ENCODE assay signal across 22 cellular contexts in the genomic region with DNA sequence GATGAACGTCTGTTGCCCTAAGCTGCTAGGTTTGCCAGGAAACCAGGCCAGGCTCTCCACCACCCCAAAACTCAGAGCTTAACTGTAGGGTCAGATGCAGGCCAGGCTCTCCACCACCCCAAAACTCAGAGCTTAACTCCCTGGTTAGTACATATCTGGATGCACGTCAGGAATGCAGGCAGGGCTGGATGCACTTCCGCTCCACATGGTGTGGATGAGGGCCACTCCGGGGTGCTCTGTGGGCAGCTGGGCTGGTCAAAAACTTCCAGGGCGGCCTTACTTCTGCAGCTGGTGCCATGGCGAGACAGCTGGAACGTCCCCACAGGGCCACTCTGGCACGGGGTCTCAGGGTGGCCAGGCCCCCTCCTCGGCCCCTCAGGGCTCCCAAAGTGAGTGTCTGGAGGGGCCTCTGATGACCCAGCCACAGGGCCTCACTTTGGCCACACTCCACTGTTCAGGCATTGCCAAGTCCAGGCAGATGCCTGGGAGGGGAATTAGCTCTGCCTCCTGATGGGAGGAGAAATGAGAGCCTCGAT. TPM values are rescaled to one million over a fixed set of nuclear protein-coding genes. Genes with fewer than 3 reads are reported as not detected.
A peak's percentile ranks its signal among the peaks of the same experiment; 100 is the strongest.
DNase-seq lines count a peak whose midpoint lies in the region; FAIRE-seq and TF ChIP-seq lines count a peak whose summit lies in the region.
"Had no signal": no experiment of that assay in that cellular context is flagged by ENCODE, and none has a peak within 500 bp of the region (broad histone marks: within the 10 kb centered on the region; RNA-seq: fewer than 3 reads in every experiment).

No MANE protein-coding gene starts in this region.

- H3K27ac ChIP-seq in kidney (ENCODE audit: low read depth in 2 of 2, low read length in 2 of 2): no peak overlapping the region
- H3K27ac ChIP-seq: BLaER1 had no signal

- DNase-seq in AG10803 (ENCODE audit: low read depth): peak; percentile 35
- peak; percentile 29 for DNase-seq in adipocyte (ENCODE audit: low read depth)
- DNase-seq in kidney: peak; percentile 60
- DNase-seq in erythroblast (lab: John Stamatoyannopoulos, UW): no peak
- no peak for DNase-seq in occipital lobe (lab: John Stamatoyannopoulos, UW)
- no peak for DNase-seq in DMS79 (lab: John Stamatoyannopoulos, UW)
- DNase-seq: CD4-positive, alpha-beta T cell; COR-L47; DMS 273 treated with DMSO at 0.1 percent for 48 hours; DND-41; NCI-H1417; NCI-H187; NCI-H446; NCI-H526; OCI-M1 had no signal

- H3K9ac ChIP-seq in adipocyte (ENCODE audit: low read length): no peak overlapping the region
- H3K9ac ChIP-seq in kidney (ENCODE audit: low read length in 2 of 2): no peak overlapping the region
- peak overlapping the region; percentile 13 for H3K9ac ChIP-seq in skeletal muscle satellite cell (ENCODE audit: low read depth, low read length)
- H3K9ac ChIP-seq: BLaER1 had no signal

- H3K4me1 ChIP-seq in adipocyte (ENCODE audit: control insufficient read depth, insufficient read depth, low read length) (peaks cover 21% of the 10 kb centered on the region), kidney (ENCODE audit: control insufficient read depth in 1 of 2, insufficient read depth in 1 of 2, low read depth in 1 of 2, low read length in 2 of 2) (no peaks in the 10 kb centered on the region), skeletal muscle satellite cell (ENCODE audit: control insufficient read depth, insufficient read depth, low read length) (peaks cover 45% of the 10 kb centered on the region)
- H3K4me1 ChIP-seq: HAP-1 had no signal

- H3K27me3 ChIP-seq in adipocyte (replicated peaks; ENCODE audit: control insufficient read depth, insufficient read depth, low read length) (no peaks in the 10 kb centered on the region), skeletal muscle satellite cell (ENCODE audit: control insufficient read depth, insufficient read depth, low read length) (no peaks in the 10 kb centered on the region)
- H3K27me3 ChIP-seq: BLaER1 had no signal

- no peak for TF ChIP-seq POLR2A in erythroblast (IDR thresholded peaks at IDR 0.05; ENCODE audit: low read length)

- H3K4me2 ChIP-seq in skeletal muscle satellite cell (ENCODE audit: low read length): no peak overlapping the region
- H3K4me2 ChIP-seq: BLaER1, GM23338 had no signal

- TF ChIP-seq CTCF in AG10803 (conservative IDR thresholded peaks at IDR 0.05; ENCODE audit: low read length) (no peak), kidney (IDR thresholded peaks at IDR 0.05; ENCODE audit: borderline replicate concordance, extremely low read depth, insufficient read depth) (no peak)

- FAIRE-seq in kidney (lab: Jason Lieb, UNC): no peak
- FAIRE-seq: GM12878, RCC 7860 had no signal

- H3K9me3 ChIP-seq in adipocyte (ENCODE audit: control insufficient read depth, low read length): no peaks in the 10 kb centered on the region
- no peaks in the 10 kb centered on the region for H3K9me3 ChIP-seq in kidney (ENCODE audit: control insufficient read depth in 1 of 2, low read length in 2 of 2)
- peaks cover 3% of the 10 kb centered on the region for H3K9me3 ChIP-seq in skeletal muscle satellite cell (replicated peaks; ENCODE audit: low read length)
- H3K9me3 ChIP-seq: BLaER1, HAP-1 had no signal

- intact Hi-C loops in kidney (cut with DNase I): no loop called here

- H3K36me3 ChIP-seq in adipocyte (ENCODE audit: control insufficient read depth, insufficient read depth, low read length, severe bottlenecking): no peaks in the 10 kb centered on the region
- H3K36me3 ChIP-seq in kidney (ENCODE audit: control insufficient read depth in 1 of 2, insufficient read depth in 2 of 2, low read length in 2 of 2): no peaks in the 10 kb centered on the region
- no peaks in the 10 kb centered on the region for H3K36me3 ChIP-seq in skeletal muscle satellite cell (ENCODE audit: insufficient read depth, low read length)
- H3K36me3 ChIP-seq: BLaER1, HAP-1 had no signal

- H3K4me3 ChIP-seq in AG10803 (ENCODE audit: low read length) (no peak overlapping the region), adipocyte (ENCODE audit: low read length) (no peak overlapping the region), kidney (ENCODE audit: low read length in 2 of 2) (no peak overlapping the region), skeletal muscle satellite cell (ENCODE audit: low read length) (no peak overlapping the region)
- H3K4me3 ChIP-seq: BLaER1, GM12878, GM23338, HAP-1 had no signal

RNA-seq across cellular contexts. Expression of gene ZNF469, which starts 47.5 kb away (rescaled TPM):
- total RNA-seq in kidney: 1.6 TPM
- polyA plus RNA-seq in kidney (ENCODE audit: insufficient read depth, low read depth, low replicate concordance): 0.09 TPM
- 3.8 and 5.2 TPM in 2 replicates for total RNA-seq in skeletal muscle satellite cell (2012; rRNA removed)
- total RNA-seq in occipital lobe: 0.31 TPM
- total RNA-seq: SK-MEL-5 had no signal

Comparison
In these comparisons a context has a peak if more than half of its experiments do, and no peak if none do; other contexts are left out.
1. DNase-seq: peak in AG10803 (single experiment), adipocyte (single experiment) and kidney (single experiment); none in erythroblast (0 of 2), occipital lobe (single experiment) and DMS79 (single experiment).